Comparison of ENCODE assay signal across 8 cellular contexts in the genomic region with DNA sequence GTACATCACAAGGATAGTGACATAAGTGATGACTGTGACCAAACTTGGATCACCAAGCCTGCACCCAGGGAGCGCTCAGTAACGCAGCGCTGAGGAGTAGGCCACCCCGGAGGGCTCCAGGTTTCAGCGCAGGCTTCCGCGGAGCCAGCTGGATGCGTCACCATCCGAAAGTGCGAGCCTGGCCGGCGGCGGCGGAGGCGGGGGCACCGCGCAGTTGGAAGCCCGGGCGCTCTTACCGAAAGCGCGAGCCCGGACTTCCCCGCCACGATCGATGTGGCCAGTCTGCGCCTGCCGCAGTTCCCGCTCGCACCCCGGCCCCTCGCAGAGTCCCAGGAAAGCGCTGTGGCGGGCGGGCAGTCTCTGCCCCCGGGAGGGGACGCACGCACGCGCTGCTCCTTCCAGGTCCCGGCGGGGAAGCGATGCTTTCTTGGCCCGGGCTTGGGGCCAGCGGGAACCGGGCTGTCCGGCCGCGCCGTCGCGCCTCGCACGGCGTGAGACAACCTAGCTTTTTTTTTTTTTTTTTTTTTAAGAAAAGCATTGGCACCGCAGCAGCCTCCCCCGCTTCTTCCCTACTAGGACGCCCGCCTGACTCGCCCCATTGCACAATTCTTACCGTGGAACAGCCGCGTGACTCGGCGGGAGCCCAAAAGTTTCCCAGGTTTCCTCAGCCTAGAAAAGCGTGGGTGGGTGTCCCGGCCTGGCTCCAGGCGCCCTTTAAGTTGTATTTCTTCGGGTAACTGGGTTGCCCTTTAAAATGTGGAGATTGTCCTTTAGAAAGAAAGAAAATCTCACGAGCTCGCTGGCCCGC. TPM values are rescaled to one million over a fixed set of nuclear protein-coding genes. Genes with fewer than 3 reads are reported as not detected.
DNase-seq lines count a peak whose midpoint lies in the region; ATAC-seq and TF ChIP-seq lines count a peak whose summit lies in the region.

No MANE protein-coding gene starts in this region.

- H3K36me3 Mint-ChIP-seq in activated T-cell treated with anti-CD3 and anti-CD28 coated beads, Interleukin-2, amount 50 U/mL, for 4 hours (ENCODE audit: insufficient read depth) = no peaks in the 10 kb centered on the region

- H3K9me3 Mint-ChIP-seq in activated T-cell treated with anti-CD3 and anti-CD28 coated beads, Interleukin-2, amount 50 U/mL, for 4 hours = peaks cover 12% of the 10 kb centered on the region

- H3K9ac ChIP-seq in mucosa of stomach (ENCODE audit: low read length) = peak overlapping the region; percentile 67

- peak; percentile 83 for ATAC-seq in HG02759 (IDR thresholded peaks at IDR 0.05; ENCODE audit: unreplicated experiment)
- ATAC-seq in activated T-cell treated with anti-CD3 and anti-CD28 coated beads, Interleukin-2, amount 50 U/mL, for 4 hours = peak; percentile 77 to 82
- ATAC-seq in esophagus mucosa = peak; percentile 92

- peaks cover 29% of the 10 kb centered on the region for H3K4me1 Mint-ChIP-seq in activated T-cell treated with anti-CD3 and anti-CD28 coated beads, Interleukin-2, amount 50 U/mL, for 4 hours (ENCODE audit: low read depth)

- H3K36me3 ChIP-seq in mucosa of stomach (ENCODE audit: control insufficient read depth, insufficient read depth, low read length) = no peaks in the 10 kb centered on the region

- peaks cover 3% of the 10 kb centered on the region for H3K27me3 Mint-ChIP-seq in activated T-cell treated with anti-CD3 and anti-CD28 coated beads, Interleukin-2, amount 50 U/mL, for 4 hours (ENCODE audit: low read depth)

- DNase-seq in NCI-H526 (lab: John Stamatoyannopoulos, UW) = peak; percentile 40 to 88
- DNase-seq in activated T-cell treated with anti-CD3 and anti-CD28 coated beads, Interleukin-2, amount 50 U/mL, for 4 hours = peak; percentile 74
- DNase-seq in stimulated activated CD8-positive, alpha-beta memory T cell treated with anti-CD3 and anti-CD28 coated beads, Interleukin-4, amount 100 ng/mL, for 24 hours (ENCODE audit: low read depth) = peak; percentile 65
- no peak for DNase-seq in NCI-H146 treated with DMSO at 0.1 percent for 48 hours (lab: John Stamatoyannopoulos, UW; ENCODE audit: unreplicated experiment)

- H3K4me3 ChIP-seq in GM12875 (ENCODE audit: low read depth, low read length) (peak overlapping the region; percentile 44), mucosa of stomach (ENCODE audit: low read length) (peak overlapping the region; percentile 34)

- peak overlapping the region; percentile 78 for H3K4me3 Mint-ChIP-seq in activated T-cell treated with anti-CD3 and anti-CD28 coated beads, Interleukin-2, amount 50 U/mL, for 4 hours

- no peak for TF ChIP-seq CTCF in GM12875 (IDR thresholded peaks at IDR 0.05; ENCODE audit: borderline replicate concordance, insufficient read depth, low read depth, low read length)

- H3K9me3 ChIP-seq in mucosa of stomach (ENCODE audit: control insufficient read depth, low read length) = no peaks in the 10 kb centered on the region

- H3K4me1 ChIP-seq in mucosa of stomach (ENCODE audit: control insufficient read depth, insufficient read depth, low read length) = no peaks in the 10 kb centered on the region

- H3K27me3 ChIP-seq in mucosa of stomach (ENCODE audit: control insufficient read depth, insufficient read depth, low read length) = no peaks in the 10 kb centered on the region

RNA-seq across cellular contexts. Expression of a gene that starts 36.4 kb away (rescaled TPM):
- 10 to 100 TPM; 70.3 to 87.5 (median 85.1) TPM for total RNA-seq in activated T-cell treated with anti-CD3 and anti-CD28 coated beads, Interleukin-2, amount 50 U/mL, for 4 hours
- 49.0 TPM for total RNA-seq in esophagus mucosa
